8 cellular contexts compared by ENCODE assay signal in the genomic region with DNA sequence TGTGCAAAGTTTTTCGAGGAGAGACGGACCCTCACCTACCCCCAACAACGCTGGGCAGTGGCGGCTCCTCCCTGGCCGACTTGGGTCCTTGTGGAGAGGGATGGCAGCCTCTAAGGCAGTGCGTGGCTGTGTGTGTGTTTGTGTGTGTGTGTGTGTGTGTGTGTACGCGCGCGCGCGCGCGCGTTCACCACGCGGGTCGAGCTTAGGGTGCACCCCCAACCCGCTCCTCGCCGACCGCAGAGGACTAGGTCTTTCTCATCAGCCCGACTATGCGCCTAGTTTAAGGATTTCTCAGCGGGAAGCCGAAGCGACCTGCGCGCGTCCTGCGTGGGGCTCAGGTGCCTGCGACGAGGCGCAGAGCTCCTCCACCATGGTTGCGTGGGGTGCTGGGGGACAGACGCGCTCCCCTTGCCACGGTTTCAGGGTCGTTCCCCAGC. TPM values are rescaled to one million over a fixed set of nuclear protein-coding genes. Genes with fewer than 3 reads are reported as not detected.
A peak's percentile ranks its signal among the peaks of the same experiment; 100 is the strongest.
DNase-seq lines count a peak whose midpoint lies in the region; ATAC-seq and TF ChIP-seq lines count a peak whose summit lies in the region.

No MANE protein-coding gene starts in this region.

- peak overlapping the region; percentile 34 to 90 (median 83) for H3K4me3 ChIP-seq in heart right ventricle

- WGBS in heart right ventricle, 2 donors = 0 to 1% methylated on average over 39 of the region's 39 CpGs

- H3K4me3 Mint-ChIP-seq in activated CD8-positive, alpha-beta T cell treated with anti-CD3 and anti-CD28 coated beads for 36 hours = peak overlapping the region; percentile 65
- H3K4me3 Mint-ChIP-seq in progenitor cell of endocrine pancreas (ENCODE audit: low read depth) = peak overlapping the region; percentile 96

- H3K27ac Mint-ChIP-seq in activated CD8-positive, alpha-beta T cell treated with anti-CD3 and anti-CD28 coated beads for 36 hours = no peak overlapping the region
- H3K27ac Mint-ChIP-seq in progenitor cell of endocrine pancreas = peak overlapping the region; percentile 94

- intact Hi-C loops in activated CD8-positive, alpha-beta T cell treated with anti-CD3 and anti-CD28 coated beads for 36 hours (cut with micrococcal nuclease) = no loop called here
- intact Hi-C loops in heart right ventricle (cut with DNase I) = loop anchor here in 8 of 10 donors (1.0 to 10.0 kb wide), 7 partner anchors 21 to 213 kb away; partner anchors contain the start of gene SNRPE (in 1 of the 8)

- H3K27me3 ChIP-seq in heart right ventricle = peaks cover 0 to 59% (median 0%) of the 10 kb centered on the region in 7 donors

- no peaks in the 10 kb centered on the region for H3K9me3 Mint-ChIP-seq in activated CD8-positive, alpha-beta T cell treated with anti-CD3 and anti-CD28 coated beads for 36 hours
- H3K9me3 Mint-ChIP-seq in progenitor cell of endocrine pancreas (ENCODE audit: low read depth) = no peaks in the 10 kb centered on the region

- H3K27ac ChIP-seq in heart right ventricle = peak overlapping the region; percentile 75 to 95 (median 86)

- peaks cover 13% of the 10 kb centered on the region for H3K4me1 Mint-ChIP-seq in activated CD8-positive, alpha-beta T cell treated with anti-CD3 and anti-CD28 coated beads for 36 hours (ENCODE audit: low read depth)
- H3K4me1 Mint-ChIP-seq in progenitor cell of endocrine pancreas (ENCODE audit: low read depth) = peaks cover 30% of the 10 kb centered on the region

- no peaks in the 10 kb centered on the region for H3K9me3 ChIP-seq in heart right ventricle

- DNase-seq in DMS 273 (lab: John Stamatoyannopoulos, UW; ENCODE audit: unreplicated experiment) (peak; percentile 53), DMS 273 treated with DMSO at 0.1 percent for 48 hours (lab: John Stamatoyannopoulos, UW) (no peak), heart right ventricle (no peak), progenitor cell of endocrine pancreas (ENCODE audit: low spot score, unreplicated experiment) (no peak), NOMO-1 (lab: John Stamatoyannopoulos, UW; ENCODE audit: unreplicated experiment in 2 of 2) (no peak), NCI-H1105 (lab: John Stamatoyannopoulos, UW) (no peak), cortex of kidney (lab: John Stamatoyannopoulos, UW) (no peak)
- no peak for DNase-seq in activated CD8-positive, alpha-beta T cell treated with anti-CD3 and anti-CD28 coated beads for 36 hours

- TF ChIP-seq CTCF in activated CD8-positive, alpha-beta T cell treated with anti-CD3 and anti-CD28 coated beads for 36 hours (IDR thresholded peaks at IDR 0.05) = no peak
- TF ChIP-seq CTCF in heart right ventricle (IDR thresholded peaks at IDR 0.05) = no peak
- no peak for TF ChIP-seq CTCF in progenitor cell of endocrine pancreas (IDR thresholded peaks at IDR 0.05; ENCODE audit: unreplicated experiment)

- no peaks in the 10 kb centered on the region for H3K36me3 Mint-ChIP-seq in activated CD8-positive, alpha-beta T cell treated with anti-CD3 and anti-CD28 coated beads for 36 hours (ENCODE audit: low read depth)
- H3K36me3 Mint-ChIP-seq in progenitor cell of endocrine pancreas (ENCODE audit: insufficient read depth) = no peaks in the 10 kb centered on the region

- no peaks in the 10 kb centered on the region for H3K36me3 ChIP-seq in heart right ventricle

- peaks cover 0 to 48% (median 41%) of the 10 kb centered on the region in 9 donors for H3K4me1 ChIP-seq in heart right ventricle

- POLR2A ChIA-PET in activated CD8-positive, alpha-beta T cell treated with anti-CD3 and anti-CD28 coated beads for 36 hours (lab: Charles Lee) = interaction anchor here (0.5 kb wide), 1 partner anchor 200 kb away, joined by 3 read pairs; no protein-coding TSS in a partner anchor

- H3K27me3 Mint-ChIP-seq in activated CD8-positive, alpha-beta T cell treated with anti-CD3 and anti-CD28 coated beads for 36 hours = peaks cover 63% of the 10 kb centered on the region
- H3K27me3 Mint-ChIP-seq in progenitor cell of endocrine pancreas = peaks cover 7% of the 10 kb centered on the region

- peak; percentile 11 for ATAC-seq in activated CD8-positive, alpha-beta T cell treated with anti-CD3 and anti-CD28 coated beads for 36 hours
- peak in 7 of 8 donors; percentile 5 to 45 (median 11) for ATAC-seq in heart right ventricle

- CTCF ChIA-PET in activated CD8-positive, alpha-beta T cell treated with anti-CD3 and anti-CD28 coated beads for 36 hours (lab: Charles Lee) = no interaction called here

RNA-seq across cellular contexts. Expression of gene SOX13, which starts 0.9 kb away (rescaled TPM):
- total RNA-seq in activated CD8-positive, alpha-beta T cell treated with anti-CD3 and anti-CD28 coated beads for 36 hours = 1 to 10 TPM; 1.6 to 1.7 TPM
- total RNA-seq in heart right ventricle (10 to 100 TPM in 8 of 10 donors, 1 to 10 TPM in 2; 7.3 to 18.6 (median 12.1) TPM), progenitor cell of endocrine pancreas (58.2 and 61.6 TPM in 2 replicates)
- 10 to 100 TPM in 1 of 2 donors, 1 to 10 TPM in 1; 8.6 to 14.7 TPM for polyA plus RNA-seq in heart right ventricle
